In the genomic region with DNA sequence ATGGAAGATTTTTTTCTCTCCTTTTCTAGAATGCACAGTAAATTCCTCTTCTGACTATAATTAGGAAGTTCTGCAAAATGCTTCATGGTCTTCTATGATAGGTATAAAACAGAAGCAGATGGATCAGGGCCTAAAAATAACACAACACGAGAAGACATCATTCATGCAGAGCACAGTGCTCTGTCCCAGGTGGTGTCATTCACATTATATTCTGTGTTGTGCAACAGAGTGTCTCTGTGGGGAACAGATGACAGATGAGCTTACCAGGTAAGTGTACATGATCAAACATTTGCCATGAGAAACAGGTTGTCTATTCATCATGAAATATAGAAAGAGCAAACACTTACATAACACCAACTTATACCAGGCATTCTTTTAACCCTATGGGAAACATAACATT, we compare ENCODE assay signal across 24 cellular contexts.
"Had no signal": no experiment of that assay in that cellular context is flagged by ENCODE, and none has a peak within 500 bp of the region (broad histone marks: within the 10 kb centered on the region; RNA-seq: fewer than 3 reads in every experiment).

No MANE protein-coding gene starts in this region.

- H3K9me3 ChIP-seq: gastroesophageal sphincter, left ventricle myocardium inferior, thoracic aorta, upper lobe of left lung had no signal

- H3K27me3 ChIP-seq: brain microvascular endothelial cell, gastroesophageal sphincter, heart right ventricle, spleen, upper lobe of left lung had no signal

- H3K4me3 ChIP-seq: coronary artery, gastroesophageal sphincter, heart right ventricle, left ventricle myocardium inferior, spleen, thoracic aorta, upper lobe of left lung had no signal

- DNase-seq: activated CD4-positive, alpha-beta T cell treated with anti-CD3 and anti-CD28 coated beads, Interleukin-2, amount 50 U/mL, for 1 hour; activated CD4-positive, CD25-positive, alpha-beta regulatory T cell treated with anti-CD3 and anti-CD28 coated beads, Interleukin-2, amount 50 U/mL, for 72 hours; activated effector memory CD4-positive, alpha-beta T cell treated with anti-CD3 and anti-CD28 coated beads, Interleukin-2, amount 50 U/mL, for 16 hours; activated naive CD4-positive, alpha-beta T cell treated with anti-CD3 and anti-CD28 coated beads, Interleukin-2, amount 50 U/mL, for 16 hours; activated T-cell treated with anti-CD3 and anti-CD28 coated beads, Interleukin-2, amount 50 U/mL, for 72 hours; aorta; brain microvascular endothelial cell; central memory CD4-positive, alpha-beta T cell; heart right ventricle; left ventricle myocardium inferior; mammary epithelial cell; midbrain; nephron progenitor cell; occipital lobe; posterior cingulate gyrus; retina; spleen; stimulated activated naive B cell treated with anti-CD40 and anti-IgM and Interleukin-4, amounts not matched to agents 10 μg/mL and 1 μg/mL and 100 μg/mL, for 72 hours; upper lobe of left lung had no signal

- H3K36me3 ChIP-seq: brain microvascular endothelial cell, gastroesophageal sphincter, heart right ventricle, left ventricle myocardium inferior, spleen, thoracic aorta, upper lobe of left lung had no signal

- H3K27ac ChIP-seq: brain microvascular endothelial cell, coronary artery, gastroesophageal sphincter, heart right ventricle, left ventricle myocardium inferior, spleen, thoracic aorta, upper lobe of left lung, VCaP had no signal

- ATAC-seq: activated T-cell treated with anti-CD3 and anti-CD28 coated beads, Interleukin-2, amount 50 U/mL, for 72 hours; esophagus mucosa; gastroesophageal sphincter; heart right ventricle; stimulated activated naive B cell treated with anti-CD40 and anti-IgM and Interleukin-4, amounts not matched to agents 10 μg/mL and 1 μg/mL and 100 μg/mL, for 72 hours had no signal
